1 cellular context compared by ENCODE assay signal in genomic region chr18:55301196-55301540, GRCh38.
TF ChIP-seq lines count a peak whose summit lies in the region.

No MANE protein-coding gene starts in this region.

TF ChIP-seq in H1, 55 proteins besides CTCF, POLR2A, EP300 and RAD21 (continued from another document):
- TF ChIP-seq CHD7 (IDR thresholded peaks at IDR 0.05; ENCODE audit: insufficient replicate concordance, low read length) (no peak), TCF12 (IDR thresholded peaks at IDR 0.05; ENCODE audit: low read depth, low read length) (no peak), ASH2L (IDR thresholded peaks at IDR 0.05; ENCODE audit: low read length) (no peak)
